In genomic region chr10:23556727-23557440, GRCh38 we compare ENCODE assay signal across 14 cellular contexts.
DNase-seq lines count a peak whose midpoint lies in the region; ATAC-seq and TF ChIP-seq lines count a peak whose summit lies in the region.
"Had no signal": no experiment of that assay in that cellular context is flagged by ENCODE, and none has a peak within 500 bp of the region (broad histone marks: within the 10 kb centered on the region; RNA-seq: fewer than 3 reads in every experiment).

No MANE protein-coding gene starts in this region.

- H3K36me3 ChIP-seq in BLaER1 treated with 17β-estradiol and CSF1 and Interleukin-3, amounts not matched to agents 10 nM and 100 nM: no peaks in the 10 kb centered on the region
- H3K36me3 ChIP-seq in kidney epithelial cell (ENCODE audit: control insufficient read depth, insufficient read depth, low read length): no peaks in the 10 kb centered on the region
- H3K36me3 ChIP-seq: esophagus muscularis mucosa, left lung, ovary, tibial artery had no signal

- H3K4me1 Mint-ChIP-seq in activated T-cell treated with anti-CD3 and anti-CD28 coated beads, Interleukin-2, amount 50 U/mL, for 72 hours (ENCODE audit: low read depth): peaks cover 33% of the 10 kb centered on the region

- peak overlapping the region; percentile 8 to 80 (median 72); a peak in 21 of 22 replicates for H3K27ac ChIP-seq in BLaER1 treated with 17β-estradiol and CSF1 and Interleukin-3, amounts not matched to agents 10 nM and 100 nM
- H3K27ac ChIP-seq: left lung, ovary, tibial artery had no signal

- no peaks in the 10 kb centered on the region for H3K27me3 ChIP-seq in BLaER1 treated with 17β-estradiol and CSF1 and Interleukin-3, amounts not matched to agents 10 nM and 100 nM
- H3K27me3 ChIP-seq in kidney epithelial cell (ENCODE audit: control insufficient read depth, insufficient read depth, low read length): no peaks in the 10 kb centered on the region
- H3K27me3 ChIP-seq: esophagus muscularis mucosa, left lung, ovary, tibial artery had no signal

- no peaks in the 10 kb centered on the region for H4K20me1 ChIP-seq in BLaER1 treated with 17β-estradiol and CSF1 and Interleukin-3, amounts not matched to agents 10 nM and 100 nM

- TF ChIP-seq CTCF in kidney epithelial cell (IDR thresholded peaks at IDR 0.05; ENCODE audit: insufficient read depth, low read length, poor library complexity, severe bottlenecking): no peak

- peak; percentile 89 for DNase-seq in HT1080 (ENCODE audit: low read depth)
- DNase-seq in activated T-cell treated with anti-CD3 and anti-CD28 coated beads, Interleukin-2, amount 50 U/mL, for 72 hours: no peak
- DNase-seq in kidney epithelial cell (ENCODE audit: low read depth): peak; percentile 31
- DNase-seq in amniotic stem cell (lab: John Stamatoyannopoulos, UW): no peak
- DNase-seq in effector CD4-positive, alpha-beta T cell: no peak
- DNase-seq: activated CD4-positive, alpha-beta T cell treated with anti-CD3 and anti-CD28 coated beads for 4 hours; left lung; ovary; tibial artery had no signal

- peak overlapping the region; percentile 59 to 83 (median 73) for H3K4me2 ChIP-seq in BLaER1 treated with 17β-estradiol and CSF1 and Interleukin-3, amounts not matched to agents 10 nM and 100 nM

- peak overlapping the region; percentile 64 for H3K27ac Mint-ChIP-seq in activated T-cell treated with anti-CD3 and anti-CD28 coated beads, Interleukin-2, amount 50 U/mL, for 72 hours

- peaks cover 21 to 35% (median 29%) of the 10 kb centered on the region in 10 experiments for H3K4me1 ChIP-seq in BLaER1 treated with 17β-estradiol and CSF1 and Interleukin-3, amounts not matched to agents 10 nM and 100 nM
- H3K4me1 ChIP-seq: left lung, tibial artery had no signal

- peak overlapping the region in 8 of 11 experiments; percentile 15 to 49 (median 40); a peak in 8 of 22 replicates for H3K9ac ChIP-seq in BLaER1 treated with 17β-estradiol and CSF1 and Interleukin-3, amounts not matched to agents 10 nM and 100 nM

- ATAC-seq in activated T-cell treated with anti-CD3 and anti-CD28 coated beads, Interleukin-2, amount 50 U/mL, for 72 hours (replicated peaks in 1 of 2): peak; percentile 86 to 90
- ATAC-seq in HG03342 (IDR thresholded peaks at IDR 0.05; ENCODE audit: unreplicated experiment) (no peak), GM21423 (IDR thresholded peaks at IDR 0.05; ENCODE audit: unreplicated experiment) (no peak)
- ATAC-seq: HepG2, left lung had no signal

- peaks cover 27 to 57% (median 41%) of the 10 kb centered on the region in 11 experiments for H3K9me3 ChIP-seq in BLaER1 treated with 17β-estradiol and CSF1 and Interleukin-3, amounts not matched to agents 10 nM and 100 nM (replicated peaks in 1 of 11)
- H3K9me3 ChIP-seq: ovary had no signal

- H3K4me3 ChIP-seq in BLaER1 treated with 17β-estradiol and CSF1 and Interleukin-3, amounts not matched to agents 10 nM and 100 nM: no peak overlapping the region
- no peak overlapping the region for H3K4me3 ChIP-seq in kidney epithelial cell (ENCODE audit: low read depth, low read length)
- H3K4me3 ChIP-seq: esophagus muscularis mucosa, left lung, ovary, tibial artery had no signal

- H3K27me3 Mint-ChIP-seq in activated T-cell treated with anti-CD3 and anti-CD28 coated beads, Interleukin-2, amount 50 U/mL, for 72 hours (ENCODE audit: low read depth): no peaks in the 10 kb centered on the region

- peak overlapping the region; percentile 45 to 47 for H3K4me3 Mint-ChIP-seq in activated T-cell treated with anti-CD3 and anti-CD28 coated beads, Interleukin-2, amount 50 U/mL, for 72 hours

- H3K9me3 Mint-ChIP-seq in activated T-cell treated with anti-CD3 and anti-CD28 coated beads, Interleukin-2, amount 50 U/mL, for 72 hours: peaks cover 0 to 2% of the 10 kb centered on the region in 2 donors

- H3K36me3 Mint-ChIP-seq in activated T-cell treated with anti-CD3 and anti-CD28 coated beads, Interleukin-2, amount 50 U/mL, for 72 hours (ENCODE audit: insufficient read depth in 2 of 2): no peaks in the 10 kb centered on the region

Comparison
In these comparisons a context has a peak if more than half of its experiments do, and no peak if none do; other contexts are left out.
1. DNase-seq: peak in HT1080 (single experiment) and kidney epithelial cell (single experiment); none in activated T-cell treated with anti-CD3 and anti-CD28 coated beads, Interleukin-2, amount 50 U/mL, for 72 hours (0 of 2), amniotic stem cell (single experiment) and effector CD4-positive, alpha-beta T cell (single experiment).
2. ATAC-seq: peak in activated T-cell treated with anti-CD3 and anti-CD28 coated beads, Interleukin-2, amount 50 U/mL, for 72 hours (2 of 2); none in HG03342 (single experiment) and GM21423 (single experiment).